13 cellular contexts compared by ENCODE assay signal in the genomic region with DNA sequence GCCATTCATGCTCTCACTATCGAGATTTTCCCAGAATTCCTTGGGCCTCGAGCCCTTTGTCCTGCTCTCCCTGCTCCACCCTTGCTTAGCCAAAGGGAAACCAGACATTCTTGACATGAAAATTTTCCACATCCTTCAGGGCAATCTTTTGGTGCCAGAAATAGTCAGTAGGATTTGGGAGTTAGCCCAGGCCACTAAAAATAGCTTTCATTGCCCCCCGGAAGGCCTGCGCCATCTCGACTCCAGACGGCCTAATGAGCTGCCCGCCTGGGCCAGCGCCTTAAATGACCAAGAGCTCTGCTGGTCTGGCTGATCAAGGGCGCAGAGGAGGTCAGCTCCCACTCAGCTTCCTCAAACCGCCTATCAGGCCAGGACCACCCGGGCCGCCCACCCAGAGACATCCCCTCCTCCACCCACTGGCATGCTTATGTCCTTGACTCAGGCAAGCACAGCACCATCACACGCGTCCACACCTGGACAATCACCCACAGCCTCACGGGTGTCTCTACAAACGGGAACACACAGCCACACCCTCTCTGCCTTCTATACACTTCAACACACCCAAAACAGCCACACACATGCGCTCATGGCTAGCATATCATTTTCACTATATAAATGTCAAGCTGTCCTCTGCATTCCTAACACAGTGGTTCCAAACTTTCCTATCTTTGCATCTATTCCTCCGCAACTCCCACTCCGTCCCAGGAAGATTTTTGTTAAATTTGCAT. TPM values are rescaled to one million over a fixed set of nuclear protein-coding genes. Genes with fewer than 3 reads are reported as not detected.
A peak's percentile ranks its signal among the peaks of the same experiment; 100 is the strongest.
DNase-seq lines count a peak whose midpoint lies in the region; ATAC-seq, FAIRE-seq and TF ChIP-seq lines count a peak whose summit lies in the region.
"Had no signal": no experiment of that assay in that cellular context is flagged by ENCODE, and none has a peak within 500 bp of the region (broad histone marks: within the 10 kb centered on the region; RNA-seq: fewer than 3 reads in every experiment).

No MANE protein-coding gene starts in this region.

- H3K4me1 ChIP-seq in left lung (peaks cover 0 to 20% of the 10 kb centered on the region in 2 donors), gastrocnemius medialis (peaks cover 23 to 25% of the 10 kb centered on the region in 2 donors)

- peak in 1 of 2 donors; percentile 0 for TF ChIP-seq POLR2A in gastrocnemius medialis (IDR thresholded peaks at IDR 0.05)

- H3K4me1 Mint-ChIP-seq in T-cell, result peaks cover 0 to 2% (median 0%) of the 10 kb centered on the region in 3 donors

- FAIRE-seq in endometrium (lab: Jason Lieb, UNC), result peak; percentile 92

- TF ChIP-seq CTCF in left lung (IDR thresholded peaks at IDR 0.05), result no peak
- no peak for TF ChIP-seq CTCF in gastrocnemius medialis (IDR thresholded peaks at IDR 0.05 in 4 of 5, conservative IDR thresholded peaks at IDR 0.05 in 1 of 5)
- TF ChIP-seq CTCF in RWPE1 (conservative IDR thresholded peaks at IDR 0.05; ENCODE audit: low read depth), result no peak

- no peaks in the 10 kb centered on the region for H3K36me3 Mint-ChIP-seq in T-cell
- H3K36me3 Mint-ChIP-seq: activated CD4-positive, alpha-beta memory T cell treated with anti-CD3 and anti-CD28 coated beads for 36 hours had no signal

- DNase-seq in GM04504 (ENCODE audit: low read depth) (peak; percentile 58), left lung (no peak), gastrocnemius medialis (no peak), RWPE1 (ENCODE audit: low spot score) (no peak), T-cell (no peak), SHP77 (lab: John Stamatoyannopoulos, UW) (no peak)
- DNase-seq: activated CD4-positive, alpha-beta memory T cell treated with anti-CD3 and anti-CD28 coated beads for 36 hours; activated naive CD4-positive, alpha-beta T cell treated with Interleukin-2 at 50 U/mL for 16 hours; GOT3; NCI-H187 treated with DMSO at 0.1 percent for 48 hours; stimulated activated CD4-positive, alpha-beta T cell treated with anti-CD3 and anti-CD28 coated beads, Interleukin-4, amount 100 ng/mL, for 24 hours had no signal

- CTCF ChIA-PET in RWPE1 (lab: Yijun Ruan, JAX) (interaction anchor here (0.6 kb wide), 1 partner anchor 20 kb away, joined by 7 read pairs; no protein-coding TSS in a partner anchor), T-cell (lab: Charles Lee) (interaction anchor here in 1 of 2 donors (0.5 kb wide), 1 partner anchor 214 kb away, joined by 5 read pairs; no protein-coding TSS in a partner anchor)

- no peak overlapping the region for H3K4me3 Mint-ChIP-seq in T-cell
- H3K4me3 Mint-ChIP-seq: activated CD4-positive, alpha-beta memory T cell treated with anti-CD3 and anti-CD28 coated beads for 36 hours had no signal

- H3K9me3 ChIP-seq in left lung, result no peaks in the 10 kb centered on the region
- H3K9me3 ChIP-seq in gastrocnemius medialis, result no peaks in the 10 kb centered on the region

- H3K27me3 ChIP-seq in left lung (no peaks in the 10 kb centered on the region), gastrocnemius medialis (no peaks in the 10 kb centered on the region)

- H3K27me3 Mint-ChIP-seq in T-cell, result peaks cover 0 to 2% of the 10 kb centered on the region in 2 donors

- ATAC-seq in left lung, result peak; percentile 15
- peak; percentile 62 to 70 for ATAC-seq in gastrocnemius medialis
- no peak for ATAC-seq in T-cell (replicated peaks in 1 of 4)
- ATAC-seq in HG02759 (IDR thresholded peaks at IDR 0.05; ENCODE audit: unreplicated experiment), result no peak

- POLR2A ChIA-PET in RWPE1 (lab: Yijun Ruan, JAX; ENCODE audit: low non-redundant PET), result no interaction called here
- POLR2A ChIA-PET in T-cell (lab: Charles Lee), result no interaction called here

- H3K4me3 ChIP-seq in left lung, result no peak overlapping the region
- H3K4me3 ChIP-seq in gastrocnemius medialis, result no peak overlapping the region

- H3K9me3 Mint-ChIP-seq in T-cell, result peaks cover 0 to 8% (median 4%) of the 10 kb centered on the region in 3 donors

- intact Hi-C loops in left lung (cut with DNase I), result no loop called here
- intact Hi-C loops in gastrocnemius medialis (cut with DNase I; ENCODE audit: low total_unique reads), result no loop called here

- peak overlapping the region; percentile 69 to 76 for H3K27ac ChIP-seq in left lung
- H3K27ac ChIP-seq in gastrocnemius medialis, result peak overlapping the region; percentile 70 to 78 (median 74)
- H3K27ac ChIP-seq in RWPE1, result no peak overlapping the region; the same call in 1 of the 2 replicates

- in situ Hi-C loops in gastrocnemius medialis (cut with MboI; ENCODE audit: low sequenced_read_pairs in 4 of 4), result no loop called here

- H3K36me3 ChIP-seq in left lung (no peaks in the 10 kb centered on the region), gastrocnemius medialis (no peaks in the 10 kb centered on the region)

- no peak overlapping the region for H3K27ac Mint-ChIP-seq in T-cell
- H3K27ac Mint-ChIP-seq: activated CD4-positive, alpha-beta memory T cell treated with anti-CD3 and anti-CD28 coated beads for 36 hours had no signal

RNA-seq across cellular contexts. Expression of a gene that starts 20.9 kb away (rescaled TPM):
- 100 to 1,000 TPM; 203 to 239 TPM for total RNA-seq in left lung
- total RNA-seq in gastrocnemius medialis, result 1,000 to 10,000 TPM in 1 of 4 donors, 100 to 1,000 TPM in 3; 345 to 1,004 (median 793) TPM
- 1,000 to 10,000 TPM in 2 of 5 donors, 10 to 100 TPM in 3; 22.6 to 1,564 (median 28.9) TPM for total RNA-seq in T-cell

Comparison
In these comparisons a context has a peak if more than half of its experiments do, and no peak if none do; other contexts are left out.
1. ATAC-seq: peak in left lung (single experiment) and gastrocnemius medialis (2 of 2); none in T-cell (0 of 4) and HG02759 (single experiment).